Comparison of ENCODE assay signal across 18 cellular contexts in the genomic region with DNA sequence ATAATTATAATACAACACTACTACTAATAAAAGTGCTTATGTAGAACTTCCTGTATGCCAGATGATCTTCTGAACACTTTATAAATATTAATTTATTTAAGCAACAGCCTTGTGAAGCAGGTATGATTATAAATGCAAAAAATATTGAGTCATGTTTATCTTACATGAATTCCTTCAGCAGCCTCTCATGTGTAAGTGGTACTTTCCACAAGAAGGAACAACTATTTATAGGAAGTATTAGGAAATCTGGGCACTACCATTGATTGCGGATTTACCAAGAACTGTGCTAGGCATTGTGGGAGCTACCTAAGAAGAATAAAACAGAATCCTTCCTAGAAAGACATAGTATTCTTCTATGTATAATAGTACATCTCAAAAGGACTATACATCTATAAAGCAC. TPM values are rescaled to one million over a fixed set of nuclear protein-coding genes. Genes with fewer than 3 reads are reported as not detected.
"Had no signal": no experiment of that assay in that cellular context is flagged by ENCODE, and none has a peak within 500 bp of the region (broad histone marks: within the 10 kb centered on the region; RNA-seq: fewer than 3 reads in every experiment).

No MANE protein-coding gene starts in this region.

- H3K9me3 ChIP-seq: testis had no signal

- ATAC-seq: activated CD8-positive, alpha-beta T cell treated with anti-CD3 and anti-CD28 coated beads, Interleukin-2, amount 10 ng/mL, durations not matched to agents 7 days and 5 days; effector memory CD8-positive, alpha-beta T cell; sciatic nerve had no signal

- H3K27me3 Mint-ChIP-seq: activated B cell treated with CpG ODN at 0.5 μM for 24 hours, brain had no signal

- H3K36me3 Mint-ChIP-seq: activated naive CD8-positive, alpha-beta T cell treated with anti-CD3 and anti-CD28 coated beads, Interleukin-2, amount 10 ng/mL, durations not matched to agents 7 days and 5 days; brain; mesothelial cell of epicardium had no signal

- H3K27ac ChIP-seq: testis had no signal

- H3K4me3 Mint-ChIP-seq: activated B cell treated with CpG ODN at 0.5 μM for 24 hours; activated CD8-positive, alpha-beta T cell treated with anti-CD3 and anti-CD28 coated beads, Interleukin-2, amount 10 ng/mL, durations not matched to agents 7 days and 5 days; activated naive CD8-positive, alpha-beta T cell treated with anti-CD3 and anti-CD28 coated beads, Interleukin-2, amount 10 ng/mL, durations not matched to agents 7 days and 5 days; activated T-helper 1 cell treated with anti-CD3 and anti-CD28 coated beads, Interleukin-12 subunit alpha, Interleukin-12 subunit beta, Interleukin-2, Interleukin-4 antibody, amounts not matched to agents 30 ng/mL and 10 ng/mL and 1 ng/mL, durations not matched to agents 14 hours and 24 hours and 36 hours; brain; effector memory CD8-positive, alpha-beta T cell; mesothelial cell of epicardium; nephron progenitor cell; stimulated activated naive CD8-positive, alpha-beta T cell treated with anti-CD3 and anti-CD28 coated beads, Interleukin-15, Interleukin-2, amounts not matched to agents 100 ng/mL and 50 ng/mL, for 24 hours had no signal

- H3K4me3 ChIP-seq: testis had no signal

- H3K27me3 ChIP-seq: testis had no signal

- H3K27ac Mint-ChIP-seq: activated B cell treated with CpG ODN at 0.5 μM for 24 hours; activated CD8-positive, alpha-beta T cell treated with anti-CD3 and anti-CD28 coated beads, Interleukin-2, amount 10 ng/mL, durations not matched to agents 7 days and 5 days; activated naive CD8-positive, alpha-beta T cell treated with anti-CD3 and anti-CD28 coated beads, Interleukin-2, amount 10 ng/mL, durations not matched to agents 7 days and 5 days; activated T-helper 1 cell treated with anti-CD3 and anti-CD28 coated beads, Interleukin-12 subunit alpha, Interleukin-12 subunit beta, Interleukin-2, Interleukin-4 antibody, amounts not matched to agents 30 ng/mL and 10 ng/mL and 1 ng/mL, durations not matched to agents 14 hours and 24 hours and 36 hours; brain; effector memory CD8-positive, alpha-beta T cell; mesothelial cell of epicardium; nephron progenitor cell; stimulated activated naive CD8-positive, alpha-beta T cell treated with anti-CD3 and anti-CD28 coated beads, Interleukin-15, Interleukin-2, amounts not matched to agents 100 ng/mL and 50 ng/mL, for 24 hours had no signal

- H3K4me1 Mint-ChIP-seq: activated B cell treated with CpG ODN at 0.5 μM for 24 hours; activated naive CD8-positive, alpha-beta T cell treated with anti-CD3 and anti-CD28 coated beads, Interleukin-2, amount 10 ng/mL, durations not matched to agents 7 days and 5 days; brain; nephron progenitor cell had no signal

- DNase-seq: activated B cell treated with CpG ODN at 0.5 μM for 24 hours; activated CD4-positive, alpha-beta T cell treated with anti-CD3 and anti-CD28 coated beads for 48 hours; activated CD8-positive, alpha-beta memory T cell treated with anti-CD3 and anti-CD28 coated beads, Interleukin-2, amount 50 U/mL, for 4 hours; activated CD8-positive, alpha-beta T cell treated with anti-CD3 and anti-CD28 coated beads, Interleukin-2, amount 10 ng/mL, durations not matched to agents 7 days and 5 days; activated naive CD8-positive, alpha-beta T cell treated with anti-CD3 and anti-CD28 coated beads, Interleukin-2, amount 10 ng/mL, durations not matched to agents 7 days and 5 days; cerebellar nuclear complex; dermis blood vessel endothelial cell; effector memory CD8-positive, alpha-beta T cell; nephron progenitor cell; SW 1271; testis had no signal

- H3K9me3 Mint-ChIP-seq: activated B cell treated with CpG ODN at 0.5 μM for 24 hours; activated naive CD8-positive, alpha-beta T cell treated with anti-CD3 and anti-CD28 coated beads, Interleukin-2, amount 10 ng/mL, durations not matched to agents 7 days and 5 days; activated T-helper 1 cell treated with anti-CD3 and anti-CD28 coated beads, Interleukin-12 subunit alpha, Interleukin-12 subunit beta, Interleukin-2, Interleukin-4 antibody, amounts not matched to agents 30 ng/mL and 10 ng/mL and 1 ng/mL, durations not matched to agents 14 hours and 24 hours and 36 hours; brain; effector memory CD8-positive, alpha-beta T cell; mesothelial cell of epicardium; nephron progenitor cell; stimulated activated naive CD8-positive, alpha-beta T cell treated with anti-CD3 and anti-CD28 coated beads, Interleukin-15, Interleukin-2, amounts not matched to agents 100 ng/mL and 50 ng/mL, for 24 hours had no signal

RNA-seq across cellular contexts. Expression of a gene that starts 10.7 kb away (rescaled TPM):
- total RNA-seq: activated CD8-positive, alpha-beta T cell treated with anti-CD3 and anti-CD28 coated beads, Interleukin-2, amount 10 ng/mL, durations not matched to agents 7 days and 5 days; activated naive CD8-positive, alpha-beta T cell treated with anti-CD3 and anti-CD28 coated beads, Interleukin-2, amount 10 ng/mL, durations not matched to agents 7 days and 5 days; dermis blood vessel endothelial cell; pulmonary artery endothelial cell; T-helper 2 cell treated with Interferon-gamma antibody and Interleukin-4, amounts not matched to agents 100 ng/mL and 5 ng/mL, for 36 hours had no signal
